ENCODE assay signal across 23 cellular contexts in the genomic region with DNA sequence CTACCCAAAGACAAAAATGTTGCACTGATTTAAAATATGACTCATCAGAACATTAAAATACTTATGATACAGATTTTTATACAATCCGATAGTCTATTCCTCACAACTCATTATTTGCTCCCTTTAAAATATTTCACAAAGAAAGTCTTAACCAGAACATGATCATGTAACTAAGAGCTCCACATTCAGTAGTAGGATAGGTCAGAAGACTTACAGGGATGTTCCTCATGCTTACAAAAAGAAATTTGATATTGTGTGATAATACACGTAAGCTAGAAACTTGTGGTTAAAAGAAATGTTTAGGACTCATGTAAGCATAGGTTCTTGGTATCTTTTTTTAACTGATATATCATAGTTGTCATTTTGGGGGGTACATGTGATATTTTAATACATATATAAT.
"Had no signal": no experiment of that assay in that cellular context is flagged by ENCODE, and none has a peak within 500 bp of the region (broad histone marks: within the 10 kb centered on the region; RNA-seq: fewer than 3 reads in every experiment).

No MANE protein-coding gene starts in this region.

- H3K27ac Mint-ChIP-seq: naive B cell; natural killer cell treated with Interleukin-12 subunit alpha and Interleukin-12 subunit beta and Interleukin-15 and Interleukin-18, amount 100 ng/mL, for 72 hours; neural progenitor cell; progenitor cell of endocrine pancreas; stimulated activated memory B cell treated with anti-CD40 and anti-IgM and Interleukin-4, amounts not matched to agents 10 μg/mL and 1 μg/mL and 100 μg/mL, for 72 hours; type B pancreatic cell had no signal

- H3K9me3 Mint-ChIP-seq: central memory CD8-positive, alpha-beta T cell had no signal

- H3K27me3 ChIP-seq: hepatocyte, neural progenitor cell, right atrium auricular region, spleen, testis, tibial artery had no signal

- H3K4me1 Mint-ChIP-seq: central memory CD8-positive, alpha-beta T cell; stimulated activated memory B cell treated with anti-CD40 and anti-IgM and Interleukin-4, amounts not matched to agents 10 μg/mL and 1 μg/mL and 100 μg/mL, for 72 hours had no signal

- H3K4me1 ChIP-seq: lower lobe of right lung had no signal

- H3K36me3 ChIP-seq: lower lobe of right lung, neural progenitor cell, right atrium auricular region, spleen, tibial artery had no signal

- H3K4me3 ChIP-seq: dorsolateral prefrontal cortex, hepatocyte, lower lobe of right lung, neural progenitor cell, right atrium auricular region, spleen, testis, tibial artery had no signal

- H3K4me3 Mint-ChIP-seq: central memory CD8-positive, alpha-beta T cell; naive B cell; natural killer cell treated with Interleukin-12 subunit alpha and Interleukin-12 subunit beta and Interleukin-15 and Interleukin-18, amount 100 ng/mL, for 72 hours; neural progenitor cell; stimulated activated memory B cell treated with anti-CD40 and anti-IgM and Interleukin-4, amounts not matched to agents 10 μg/mL and 1 μg/mL and 100 μg/mL, for 72 hours; type B pancreatic cell had no signal

- H3K36me3 Mint-ChIP-seq: natural killer cell treated with Interleukin-12 subunit alpha and Interleukin-12 subunit beta and Interleukin-15 and Interleukin-18, amount 100 ng/mL, for 72 hours; stimulated activated memory B cell treated with anti-CD40 and anti-IgM and Interleukin-4, amounts not matched to agents 10 μg/mL and 1 μg/mL and 100 μg/mL, for 72 hours had no signal

- H3K9me3 ChIP-seq: right atrium auricular region, testis had no signal

- ATAC-seq: left ventricle myocardium superior; lower lobe of right lung; natural killer cell treated with Interleukin-12 subunit alpha and Interleukin-12 subunit beta and Interleukin-15 and Interleukin-18, amount 100 ng/mL, for 72 hours; sciatic nerve; stimulated activated naive CD8-positive, alpha-beta T cell treated with anti-CD3 and anti-CD28 coated beads, Interleukin-15, Interleukin-2, amounts not matched to agents 100 U/mL and 50 U/mL, for 24 hours had no signal

- DNase-seq: cortex of kidney; dorsolateral prefrontal cortex; effector CD4-positive, alpha-beta T cell; head of caudate nucleus; left ventricle myocardium superior; lower lobe of right lung; naive B cell; spleen; stimulated activated CD4-positive, alpha-beta T cell treated with anti-CD3 and anti-CD28 coated beads, Interleukin-4, amount 100 ng/mL, for 4 hours; stimulated activated naive CD8-positive, alpha-beta T cell treated with anti-CD3 and anti-CD28 coated beads, Interleukin-15, Interleukin-2, amounts not matched to agents 100 U/mL and 50 U/mL, for 24 hours; substantia nigra; testis; tibial artery had no signal

- H3K27me3 Mint-ChIP-seq: type B pancreatic cell had no signal

- H3K27ac ChIP-seq: dorsolateral prefrontal cortex, hepatocyte, lower lobe of right lung, neural progenitor cell, parathyroid adenoma, right atrium auricular region, testis, tibial artery had no signal
